ENCODE assay signal across 8 cellular contexts in genomic region chr7:103348452-103348851, GRCh38. TPM values are rescaled to one million over a fixed set of nuclear protein-coding genes. Genes with fewer than 3 reads are reported as not detected.
DNase-seq lines count a peak whose midpoint lies in the region; ATAC-seq, FAIRE-seq and TF ChIP-seq lines count a peak whose summit lies in the region.

No MANE protein-coding gene starts in this region.

- H3K27ac ChIP-seq in OCI-LY7 (ENCODE audit: low read depth, low read length, poor library complexity, severe bottlenecking), result no peak overlapping the region
- no peak overlapping the region for H3K27ac ChIP-seq in endodermal cell (ENCODE audit: low read depth, low read length)
- peak overlapping the region in 1 of 4 donors; percentile 86 for H3K27ac ChIP-seq in pancreas

- H3K79me2 ChIP-seq in OCI-LY7 (ENCODE audit: insufficient read depth, low read depth, low read length), result peaks cover 91% of the 10 kb centered on the region

- peaks cover 20% of the 10 kb centered on the region for H3K4me1 Mint-ChIP-seq in endodermal cell

- peaks cover 39% of the 10 kb centered on the region for H3K4me1 ChIP-seq in OCI-LY7 (ENCODE audit: insufficient read depth, low read length, poor library complexity, severe bottlenecking)
- H3K4me1 ChIP-seq in endodermal cell (ENCODE audit: control insufficient read depth, insufficient read depth, low read length), result no peaks in the 10 kb centered on the region
- H3K4me1 ChIP-seq in pancreas, result peaks cover 0 to 32% (median 12%) of the 10 kb centered on the region in 3 donors

- no peaks in the 10 kb centered on the region for H3K9me3 ChIP-seq in OCI-LY7 (ENCODE audit: low read length)
- no peaks in the 10 kb centered on the region for H3K9me3 ChIP-seq in endodermal cell (ENCODE audit: control insufficient read depth, low read length)
- no peaks in the 10 kb centered on the region for H3K9me3 ChIP-seq in pancreas

- H3K9me3 Mint-ChIP-seq in endodermal cell, result no peaks in the 10 kb centered on the region

- in situ Hi-C loops in G401 (cut with HindIII; ENCODE audit: low sequenced_read_pairs), result no loop called here

- H3K36me3 Mint-ChIP-seq in endodermal cell (ENCODE audit: low read depth), result peaks cover 9% of the 10 kb centered on the region

- peak overlapping the region; percentile 99 for H3K4me3 Mint-ChIP-seq in endodermal cell

- H3K4me3 ChIP-seq in OCI-LY7 (ENCODE audit: low read depth, low read length, poor library complexity, severe bottlenecking) (peak overlapping the region; percentile 85), endodermal cell (ENCODE audit: low read length) (peak overlapping the region; percentile 92), pancreas (peak overlapping the region; percentile 74 to 94 (median 82))

- TF ChIP-seq CTCF in OCI-LY7 (conservative IDR thresholded peaks at IDR 0.05; ENCODE audit: low read length) (no peak), endodermal cell (conservative IDR thresholded peaks at IDR 0.05) (no peak), pancreas (IDR thresholded peaks at IDR 0.05) (no peak)

- CTCF ChIA-PET in OCI-LY7 (lab: Charles Lee; ENCODE audit: unreplicated experiment), result no interaction called here

- WGBS in endodermal cell (ENCODE audit: insufficient coverage in 1 of 2, insufficient read length in 1 of 2), 2 experiments, result 6 to 19% methylated on average over 2 to 13 of the region's 13 CpGs
- WGBS in pancreas, 2 donors, result 5 to 9% methylated on average over 13 of the region's 13 CpGs

- H3K4me2 ChIP-seq in OCI-LY7 (ENCODE audit: low read length), result peak overlapping the region; percentile 91

- peak overlapping the region; percentile 89 for H3K9ac ChIP-seq in endodermal cell (ENCODE audit: extremely low read depth, low read length, poor library complexity, severe bottlenecking)

- peak overlapping the region; percentile 22 for H3K27ac Mint-ChIP-seq in endodermal cell

- H2AFZ ChIP-seq in OCI-LY7 (ENCODE audit: low read length), result no peak overlapping the region

- H3K27me3 Mint-ChIP-seq in endodermal cell (ENCODE audit: insufficient read depth), result no peaks in the 10 kb centered on the region

- intact Hi-C loops in OCI-LY7 (cut with micrococcal nuclease; ENCODE audit: unreplicated experiment) (no loop called here), pancreas (cut with DNase I) (no loop called here)

- H4K20me1 ChIP-seq in OCI-LY7 (ENCODE audit: insufficient read depth, low read length), result peaks cover 24% of the 10 kb centered on the region

- no peaks in the 10 kb centered on the region for H3K27me3 ChIP-seq in endodermal cell (ENCODE audit: control insufficient read depth, insufficient read depth, low read length, poor library complexity, severe bottlenecking)
- H3K27me3 ChIP-seq in pancreas, result no peaks in the 10 kb centered on the region

- DNase-seq in G401 (ENCODE audit: low spot score), result peak; percentile 6
- no peak for DNase-seq in OCI-LY7 (ENCODE audit: low spot score)
- no peak for DNase-seq in endodermal cell
- no peak for DNase-seq in pancreas
- no peak for DNase-seq in kidney tubule cell (ENCODE audit: low spot score)
- no peak for DNase-seq in C1 segment of cervical spinal cord (lab: John Stamatoyannopoulos, UW)
- no peak for DNase-seq in NCI-H345 treated with DMSO at 0.1 percent for 48 hours (lab: John Stamatoyannopoulos, UW; ENCODE audit: unreplicated experiment)
- no peak for DNase-seq in SHP77 treated with DMSO at 0.1 percent for 48 hours (lab: John Stamatoyannopoulos, UW)

- ATAC-seq in pancreas, result no peak

- H3K36me3 ChIP-seq in OCI-LY7 (ENCODE audit: insufficient read depth, low read length) (peaks cover 41% of the 10 kb centered on the region), endodermal cell (ENCODE audit: control insufficient read depth, insufficient read depth, low read length) (peaks cover 26% of the 10 kb centered on the region), pancreas (peaks cover 0 to 2% (median 0%) of the 10 kb centered on the region in 3 donors)

- no TSS peak for BruUV-seq in OCI-LY7 (replicated peaks; lab: Mats Ljungman, UMichigan)

- FAIRE-seq in pancreas (lab: Jason Lieb, UNC), result no peak

- POLR2A ChIA-PET in OCI-LY7 (lab: Charles Lee), result interaction anchor here (1.0 to 1.4 kb wide), 2 partner anchors 12 to 59 kb away, joined by 3 to 6 read pairs; no protein-coding TSS in a partner anchor

- H3K9me2 ChIP-seq in OCI-LY7 (ENCODE audit: insufficient read depth, low read length), result no peaks in the 10 kb centered on the region

RNA-seq across cellular contexts. Expression of gene PSMC2, which starts 1.0 kb away (rescaled TPM):
- 323 and 371 TPM in 2 replicates for total RNA-seq in G401 (2014; rRNA removed; shearing (Covaris generic))
- 77.7 and 95.2 TPM in 2 replicates for total RNA-seq in OCI-LY7 (2014; rRNA removed; shearing (Covaris generic))
- total RNA-seq in OCI-LY7 (2022) (120 and 129 TPM in 2 replicates), endodermal cell (100 to 1,000 TPM; 108 to 109 TPM), pancreas (10 to 100 TPM; 17.7 to 45.8 (median 35.7) TPM)
- 118 TPM for polyA plus RNA-seq in endodermal cell (2013, experiment 1 of 2)
- 120 TPM for polyA plus RNA-seq in endodermal cell (2013, experiment 2 of 2)
- polyA plus RNA-seq in pancreas, result 10 to 100 TPM; 31.3 to 58.8 TPM

RNA-seq across cellular contexts. Expression of gene DNAJC2, which starts 3.9 kb away (rescaled TPM):
- 19.1 and 32.4 TPM in 2 replicates for total RNA-seq in G401 (2014; rRNA removed; shearing (Covaris generic))
- total RNA-seq in OCI-LY7 (2014; rRNA removed; shearing (Covaris generic)), result 38.6 and 39.6 TPM in 2 replicates
- total RNA-seq in OCI-LY7 (2022), result 49.1 and 53.5 TPM in 2 replicates
- 10 to 100 TPM; 40.8 to 43.0 TPM for total RNA-seq in endodermal cell
- 25.5 TPM for polyA plus RNA-seq in endodermal cell (2013, experiment 1 of 2)
- polyA plus RNA-seq in endodermal cell (2013, experiment 2 of 2), result 24.1 TPM
- 10 to 100 TPM in 4 of 6 donors, 1 to 10 TPM in 2; 8.1 to 12.8 (median 10.9) TPM for total RNA-seq in pancreas
- polyA plus RNA-seq in pancreas, result 10 to 100 TPM; 16.1 to 24.4 TPM

RNA-seq across cellular contexts. Expression of gene PMPCB, which starts 51.2 kb away (rescaled TPM):
- total RNA-seq in G401 (2014; rRNA removed; shearing (Covaris generic)), result 123 and 157 TPM in 2 replicates
- total RNA-seq in OCI-LY7 (2014; rRNA removed; shearing (Covaris generic)), result 48.5 and 57.5 TPM in 2 replicates
- 94.1 and 95.9 TPM in 2 replicates for total RNA-seq in OCI-LY7 (2022)
- total RNA-seq in endodermal cell, result 10 to 100 TPM; 63.9 to 75.2 TPM
- 79.5 TPM for polyA plus RNA-seq in endodermal cell (2013, experiment 1 of 2)
- polyA plus RNA-seq in endodermal cell (2013, experiment 2 of 2), result 75.9 TPM
- 10 to 100 TPM; 27.8 to 40.1 (median 30.9) TPM for total RNA-seq in pancreas
- 10 to 100 TPM; 20.8 to 44.7 TPM for polyA plus RNA-seq in pancreas
